Comparison of ENCODE assay signal across 8 cellular contexts in genomic region chr17:68196394-68197090, GRCh38. TPM values are rescaled to one million over a fixed set of nuclear protein-coding genes. Genes with fewer than 3 reads are reported as not detected.
A peak's percentile ranks its signal among the peaks of the same experiment; 100 is the strongest.
DNase-seq lines count a peak whose midpoint lies in the region; ATAC-seq and TF ChIP-seq lines count a peak whose summit lies in the region.
"Had no signal": no experiment of that assay in that cellular context is flagged by ENCODE, and none has a peak within 500 bp of the region (broad histone marks: within the 10 kb centered on the region; RNA-seq: fewer than 3 reads in every experiment).

No MANE protein-coding gene starts in this region.

- no peak overlapping the region for H3K27ac ChIP-seq in HL-60 (replicated peaks)
- no peak overlapping the region for H3K27ac ChIP-seq in iPS DF 6.9 (ENCODE audit: low read length)

- H3K27ac Mint-ChIP-seq in activated CD4-positive, alpha-beta memory T cell treated with anti-CD3 and anti-CD28 coated beads for 36 hours = no peak overlapping the region
- peak overlapping the region; percentile 76 for H3K27ac Mint-ChIP-seq in stimulated activated effector memory CD8-positive, alpha-beta T cell treated with anti-CD3 and anti-CD28 coated beads, Interleukin-12 subunit alpha, Interleukin-12 subunit beta, amount 100 ng/mL, for 72 hours

- POLR2A ChIA-PET in activated CD4-positive, alpha-beta memory T cell treated with anti-CD3 and anti-CD28 coated beads for 36 hours (lab: Charles Lee) = interaction anchor here (2.6 to 6.6 kb wide), 3 partner anchors 9 to 52 kb away, joined by 10 to 58 read pairs (median 12); partner anchors contain the start of gene AMZ2

- CTCF ChIA-PET in activated CD4-positive, alpha-beta memory T cell treated with anti-CD3 and anti-CD28 coated beads for 36 hours (lab: Charles Lee) = interaction anchor here (1.0 to 3.9 kb wide), 4 partner anchors 9 to 24 kb away, joined by 3 to 17 read pairs (median 5); no protein-coding TSS in a partner anchor

- H3K9me3 Mint-ChIP-seq in activated CD4-positive, alpha-beta memory T cell treated with anti-CD3 and anti-CD28 coated beads for 36 hours = no peaks in the 10 kb centered on the region
- H3K9me3 Mint-ChIP-seq in stimulated activated effector memory CD8-positive, alpha-beta T cell treated with anti-CD3 and anti-CD28 coated beads, Interleukin-12 subunit alpha, Interleukin-12 subunit beta, amount 100 ng/mL, for 72 hours = no peaks in the 10 kb centered on the region

- DNase-seq in HL-60 (ENCODE audit: low read depth in 1 of 2, low spot score in 1 of 2) (no peak), iPS DF 6.9 (ENCODE audit: low read depth, low spot score) (no peak), NCI-H524 (lab: John Stamatoyannopoulos, UW) (no peak)
- DNase-seq in activated CD4-positive, alpha-beta memory T cell treated with anti-CD3 and anti-CD28 coated beads for 36 hours = no peak
- DNase-seq in stimulated activated effector memory CD8-positive, alpha-beta T cell treated with anti-CD3 and anti-CD28 coated beads, Interleukin-12 subunit alpha, Interleukin-12 subunit beta, amount 100 ng/mL, for 72 hours (ENCODE audit: low spot score in 2 of 2) = peak in 1 of 2 donors; percentile 51
- DNase-seq: NCI-H446 treated with DMSO at 0.1 percent for 48 hours had no signal

- peaks cover 13% of the 10 kb centered on the region for H3K27me3 Mint-ChIP-seq in activated CD4-positive, alpha-beta memory T cell treated with anti-CD3 and anti-CD28 coated beads for 36 hours

- H3K36me3 Mint-ChIP-seq in activated CD4-positive, alpha-beta memory T cell treated with anti-CD3 and anti-CD28 coated beads for 36 hours = no peaks in the 10 kb centered on the region
- H3K36me3 Mint-ChIP-seq in stimulated activated effector memory CD8-positive, alpha-beta T cell treated with anti-CD3 and anti-CD28 coated beads, Interleukin-12 subunit alpha, Interleukin-12 subunit beta, amount 100 ng/mL, for 72 hours = peaks cover 6% of the 10 kb centered on the region

- H3K4me1 Mint-ChIP-seq in activated CD4-positive, alpha-beta memory T cell treated with anti-CD3 and anti-CD28 coated beads for 36 hours (ENCODE audit: low read depth) = peaks cover 38% of the 10 kb centered on the region
- H3K4me1 Mint-ChIP-seq in stimulated activated effector memory CD8-positive, alpha-beta T cell treated with anti-CD3 and anti-CD28 coated beads, Interleukin-12 subunit alpha, Interleukin-12 subunit beta, amount 100 ng/mL, for 72 hours = peaks cover 43% of the 10 kb centered on the region

- no peak for ATAC-seq in stimulated activated effector memory CD8-positive, alpha-beta T cell treated with anti-CD3 and anti-CD28 coated beads, Interleukin-12 subunit alpha, Interleukin-12 subunit beta, amount 100 ng/mL, for 72 hours
- no peak for ATAC-seq in HG03439 (IDR thresholded peaks at IDR 0.05; ENCODE audit: unreplicated experiment)
- no peak for ATAC-seq in HG02588 (IDR thresholded peaks at IDR 0.05; ENCODE audit: unreplicated experiment)

- H3K4me3 ChIP-seq in HL-60 (replicated peaks; ENCODE audit: insufficient read depth, low read length) (peak overlapping the region; percentile 12; the same call in 1 of the 2 replicates), iPS DF 6.9 (ENCODE audit: low read length) (peak overlapping the region; percentile 63)

- H3K9me3 ChIP-seq in iPS DF 6.9 (ENCODE audit: control insufficient read depth, insufficient read depth, low read length) = no peaks in the 10 kb centered on the region; the same call in 1 of the 2 replicates

- H3K4me3 Mint-ChIP-seq in activated CD4-positive, alpha-beta memory T cell treated with anti-CD3 and anti-CD28 coated beads for 36 hours = peak overlapping the region; percentile 70
- H3K4me3 Mint-ChIP-seq in stimulated activated effector memory CD8-positive, alpha-beta T cell treated with anti-CD3 and anti-CD28 coated beads, Interleukin-12 subunit alpha, Interleukin-12 subunit beta, amount 100 ng/mL, for 72 hours = peak overlapping the region; percentile 84

- TF ChIP-seq CTCF in HL-60 (IDR thresholded peaks at IDR 0.05; ENCODE audit: insufficient read depth, low read length) = no peak

- intact Hi-C loops in activated CD4-positive, alpha-beta memory T cell treated with anti-CD3 and anti-CD28 coated beads for 36 hours (cut with micrococcal nuclease) = loop anchor here (1.0 to 5.0 kb wide), 2 partner anchors 14 to 159 kb away; partner anchors contain the start of gene KPNA2

- H3K36me3 ChIP-seq in iPS DF 6.9 (ENCODE audit: control insufficient read depth, insufficient read depth, low read length) = no peaks in the 10 kb centered on the region

- H3K27me3 ChIP-seq in HL-60 (ENCODE audit: insufficient read depth, poor library complexity, severe bottlenecking) = peaks cover 57% of the 10 kb centered on the region
- H3K27me3 ChIP-seq in iPS DF 6.9 (ENCODE audit: control insufficient read depth, insufficient read depth, low read length) = peaks cover 56% of the 10 kb centered on the region

- peaks cover 4% of the 10 kb centered on the region; the same call in 1 of the 2 replicates for H3K4me1 ChIP-seq in iPS DF 6.9 (ENCODE audit: control insufficient read depth, insufficient read depth, low read length)

- no CpG with 5 or more reads among the region's 63 CpGs for WGBS in iPS DF 6.9 (ENCODE audit: insufficient coverage, insufficient read length)

RNA-seq across cellular contexts. Expression of gene AMZ2, which starts 51.3 kb away (rescaled TPM):
- total RNA-seq in activated CD4-positive, alpha-beta memory T cell treated with anti-CD3 and anti-CD28 coated beads for 36 hours = 100 to 1,000 TPM; 134 to 146 TPM
